ENCODE assay signal across 16 cellular contexts in genomic region chr2:226692521-226693126, GRCh38.
"Had no signal": no experiment of that assay in that cellular context is flagged by ENCODE, and none has a peak within 500 bp of the region (broad histone marks: within the 10 kb centered on the region; RNA-seq: fewer than 3 reads in every experiment).

No MANE protein-coding gene starts in this region.

- DNase-seq: cortex of kidney; dorsolateral prefrontal cortex; effector CD8-positive, alpha-beta T cell; gastrocnemius medialis; heart right ventricle; hypothalamus; natural killer cell; posterior cingulate gyrus; small intestine; stimulated activated CD4-positive, alpha-beta T cell treated with anti-CD3 and anti-CD28 coated beads, Interleukin-2, amount 100 ng/mL, for 48 hours; stimulated activated naive CD4-positive, alpha-beta T cell treated with Interleukin-2 at 50 U/mL for 16 hours; uterus had no signal

- H3K27ac ChIP-seq: dorsolateral prefrontal cortex, right atrium auricular region, uterus had no signal

- ATAC-seq: esophagus mucosa, gastrocnemius medialis, left lobe of liver, natural killer cell had no signal

- H3K4me3 ChIP-seq: dorsolateral prefrontal cortex, gastrocnemius medialis, heart right ventricle, right atrium auricular region, uterus had no signal

- FAIRE-seq: islet of Langerhans, small intestine had no signal

- H3K27me3 ChIP-seq: gastrocnemius medialis, heart right ventricle, right atrium auricular region, uterus had no signal

- H3K36me3 ChIP-seq: gastrocnemius medialis, heart right ventricle, right atrium auricular region, uterus had no signal

- H3K9me3 ChIP-seq: gastrocnemius medialis, right atrium auricular region, uterus had no signal
